Comparison of ENCODE assay signal across 13 cellular contexts in genomic region chr5:99191181-99191775, GRCh38.
"Had no signal": no experiment of that assay in that cellular context is flagged by ENCODE, and none has a peak within 500 bp of the region (broad histone marks: within the 10 kb centered on the region; RNA-seq: fewer than 3 reads in every experiment).

No MANE protein-coding gene starts in this region.

- H3K36me3 Mint-ChIP-seq: activated naive CD4-positive, alpha-beta T cell treated with anti-CD3 and anti-CD28 coated beads, Interleukin-2, amount 50 U/mL, for 72 hours; stimulated activated memory B cell treated with anti-CD40 and anti-IgM and Interleukin-4, amounts not matched to agents 10 μg/mL and 1 μg/mL and 100 μg/mL, for 72 hours had no signal

- H3K9me3 Mint-ChIP-seq: activated naive CD4-positive, alpha-beta T cell treated with anti-CD3 and anti-CD28 coated beads, Interleukin-2, amount 50 U/mL, for 72 hours; activated T-helper 2 cell treated with anti-CD3 and anti-CD28 coated beads, Interferon-gamma antibody, Interleukin-2, Interleukin-4, amounts not matched to agents 10 μg/mL and 5 μg/mL and 100 μg/mL, durations not matched to agents 14 hours and 24 hours and 36 hours; neural crest cell had no signal

- DNase-seq: amygdala; kidney; right cardiac atrium; spleen; stimulated activated CD4-positive, alpha-beta T cell treated with anti-CD3 and anti-CD28 coated beads, Interleukin-1b, Interleukin-23, amount 100 ng/mL, for 48 hours; T-helper 17 cell; tibial artery had no signal

- H3K9me3 ChIP-seq: tibial artery had no signal

- H3K4me3 ChIP-seq: spleen, tibial artery had no signal

- H3K79me2 ChIP-seq: parathyroid adenoma had no signal

- H3K4me1 ChIP-seq: parathyroid adenoma, spleen, tibial artery had no signal

- H3K4me3 Mint-ChIP-seq: neural crest cell; stimulated activated memory B cell treated with anti-CD40 and anti-IgM and Interleukin-4, amounts not matched to agents 10 μg/mL and 1 μg/mL and 100 μg/mL, for 72 hours; T-helper 17 cell had no signal

- H3K4me1 Mint-ChIP-seq: stimulated activated memory B cell treated with anti-CD40 and anti-IgM and Interleukin-4, amounts not matched to agents 10 μg/mL and 1 μg/mL and 100 μg/mL, for 72 hours; T-helper 17 cell had no signal

- H3K27me3 Mint-ChIP-seq: stimulated activated memory B cell treated with anti-CD40 and anti-IgM and Interleukin-4, amounts not matched to agents 10 μg/mL and 1 μg/mL and 100 μg/mL, for 72 hours had no signal

- H3K27me3 ChIP-seq: spleen, tibial artery had no signal

- H2AFZ ChIP-seq: parathyroid adenoma had no signal

- H3K36me3 ChIP-seq: spleen, tibial artery had no signal

- H3K27ac ChIP-seq: parathyroid adenoma, spleen, tibial artery had no signal

- ATAC-seq: activated CD4-positive, CD25-positive, alpha-beta regulatory T cell treated with anti-CD3 and anti-CD28 coated beads, Interleukin-2, amount 50 U/mL, for 24 hours; activated naive CD4-positive, alpha-beta T cell treated with anti-CD3 and anti-CD28 coated beads, Interleukin-2, amount 50 U/mL, for 72 hours; right cardiac atrium; stimulated activated memory B cell treated with anti-CD40 and anti-IgM and Interleukin-4, amounts not matched to agents 10 μg/mL and 1 μg/mL and 100 μg/mL, for 72 hours; T-helper 17 cell had no signal

- H3K27ac Mint-ChIP-seq: activated naive CD4-positive, alpha-beta T cell treated with anti-CD3 and anti-CD28 coated beads, Interleukin-2, amount 50 U/mL, for 72 hours; activated T-helper 2 cell treated with anti-CD3 and anti-CD28 coated beads, Interferon-gamma antibody, Interleukin-2, Interleukin-4, amounts not matched to agents 10 μg/mL and 5 μg/mL and 100 μg/mL, durations not matched to agents 14 hours and 24 hours and 36 hours; stimulated activated memory B cell treated with anti-CD40 and anti-IgM and Interleukin-4, amounts not matched to agents 10 μg/mL and 1 μg/mL and 100 μg/mL, for 72 hours; T-helper 17 cell had no signal
